Comparison of ENCODE assay signal across 8 cellular contexts in the genomic region with DNA sequence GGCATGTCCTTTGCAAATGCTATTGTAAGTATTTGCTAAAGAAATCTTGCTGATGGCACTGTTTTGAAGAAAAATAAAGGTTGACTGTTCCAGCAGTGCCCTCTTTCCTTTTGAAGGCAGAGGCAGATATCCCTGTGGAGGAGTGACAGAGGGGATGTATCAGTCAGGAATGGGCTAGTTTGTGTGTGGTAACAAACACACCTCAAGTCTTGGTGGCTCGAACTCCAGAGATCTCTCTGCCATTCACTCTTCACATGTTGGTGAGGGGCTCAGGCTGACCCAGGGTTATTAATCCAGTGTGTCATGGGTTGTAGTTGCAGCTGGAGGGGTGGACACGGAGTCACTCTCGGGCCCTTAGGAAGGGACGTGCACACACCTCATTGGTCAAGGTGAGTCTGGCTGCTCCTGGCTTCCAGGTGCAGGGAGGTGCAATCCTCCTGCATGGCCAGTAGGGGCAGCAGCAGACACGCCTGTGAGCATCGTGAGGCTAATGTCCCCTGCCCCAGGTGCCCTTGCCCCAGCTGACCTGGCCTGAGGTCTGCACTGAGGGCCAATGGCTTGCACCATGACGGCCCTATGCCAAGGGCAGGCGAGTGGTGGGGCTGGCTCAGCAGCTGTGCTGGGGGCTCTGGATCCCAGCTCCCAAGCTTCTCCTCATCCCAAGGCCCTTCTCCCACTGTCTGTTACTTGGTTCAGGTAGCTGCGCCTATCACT.
A peak's percentile ranks its signal among the peaks of the same experiment; 100 is the strongest.
DNase-seq lines count a peak whose midpoint lies in the region; ATAC-seq and TF ChIP-seq lines count a peak whose summit lies in the region.

No MANE protein-coding gene starts in this region.

- H4K20me1 ChIP-seq in hepatocyte (ENCODE audit: insufficient read depth, poor library complexity, severe bottlenecking): no peaks in the 10 kb centered on the region

- no peaks in the 10 kb centered on the region for H3K79me2 ChIP-seq in hepatocyte

- no peaks in the 10 kb centered on the region for H3K36me3 Mint-ChIP-seq in activated T-cell treated with anti-CD3 and anti-CD28 coated beads, Interleukin-2, amount 50 U/mL, for 24 hours (ENCODE audit: low read depth)
- no peaks in the 10 kb centered on the region for H3K36me3 Mint-ChIP-seq in type B pancreatic cell

- H3K4me3 ChIP-seq in hepatocyte: no peak overlapping the region

- WGBS in hepatocyte (ENCODE audit: low lambda C conversion rate, missing lambda C conversion rate): 78% methylated on average over 9 of the region's 9 CpGs

- no peaks in the 10 kb centered on the region for H3K9me3 ChIP-seq in hepatocyte (ENCODE audit: low read depth)

- no peaks in the 10 kb centered on the region for H3K4me1 ChIP-seq in hepatocyte (ENCODE audit: insufficient read depth)

- no peaks in the 10 kb centered on the region for H3K4me1 Mint-ChIP-seq in activated T-cell treated with anti-CD3 and anti-CD28 coated beads, Interleukin-2, amount 50 U/mL, for 24 hours (ENCODE audit: low read depth)
- peaks cover 10% of the 10 kb centered on the region for H3K4me1 Mint-ChIP-seq in type B pancreatic cell (ENCODE audit: unreplicated experiment)

- ATAC-seq in HG03095 (IDR thresholded peaks at IDR 0.05; ENCODE audit: unreplicated experiment) (no peak), GM18909 (IDR thresholded peaks at IDR 0.05; ENCODE audit: poor library complexity, unreplicated experiment) (no peak)

- no peak overlapping the region for H3K4me3 Mint-ChIP-seq in activated T-cell treated with anti-CD3 and anti-CD28 coated beads, Interleukin-2, amount 50 U/mL, for 24 hours
- no peak overlapping the region for H3K4me3 Mint-ChIP-seq in type B pancreatic cell

- H3K27ac ChIP-seq in hepatocyte: no peak overlapping the region

- in situ Hi-C loops in SK-MEL-5 (cut with HindIII; ENCODE audit: low pct_unique_long_range_greater_than_20kb, low sequenced_read_pairs): no loop called here

- no peaks in the 10 kb centered on the region for H3K9me3 Mint-ChIP-seq in activated T-cell treated with anti-CD3 and anti-CD28 coated beads, Interleukin-2, amount 50 U/mL, for 24 hours
- no peaks in the 10 kb centered on the region for H3K9me3 Mint-ChIP-seq in type B pancreatic cell

- H3K4me2 ChIP-seq in hepatocyte: no peak overlapping the region

- no peak overlapping the region for H2AFZ ChIP-seq in hepatocyte

- H3K27me3 Mint-ChIP-seq in activated T-cell treated with anti-CD3 and anti-CD28 coated beads, Interleukin-2, amount 50 U/mL, for 24 hours: peaks cover 6% of the 10 kb centered on the region
- peaks cover 4% of the 10 kb centered on the region for H3K27me3 Mint-ChIP-seq in type B pancreatic cell

- H3K9me2 ChIP-seq in hepatocyte (replicated peaks; ENCODE audit: insufficient read depth): no peaks in the 10 kb centered on the region

- no peaks in the 10 kb centered on the region for H3K36me3 ChIP-seq in hepatocyte (replicated peaks; ENCODE audit: insufficient read depth, low read depth)

- no peaks in the 10 kb centered on the region for H3K27me3 ChIP-seq in hepatocyte

- peak; percentile 33 for TF ChIP-seq CTCF in hepatocyte (IDR thresholded peaks at IDR 0.05; ENCODE audit: poor library complexity)
- TF ChIP-seq CTCF in type B pancreatic cell (conservative IDR thresholded peaks at IDR 0.05): peak; percentile 73

- H3K27ac Mint-ChIP-seq in activated T-cell treated with anti-CD3 and anti-CD28 coated beads, Interleukin-2, amount 50 U/mL, for 24 hours: no peak overlapping the region
- no peak overlapping the region for H3K27ac Mint-ChIP-seq in type B pancreatic cell

- DNase-seq in activated T-cell treated with anti-CD3 and anti-CD28 coated beads, Interleukin-2, amount 50 U/mL, for 24 hours: peak; percentile 35
- DNase-seq in activated T-cell treated with anti-CD3 and anti-CD28 coated beads for 4 hours: no peak
- DNase-seq in SK-MEL-5 (ENCODE audit: low read depth, low spot score): peak; percentile 42
- DNase-seq in hepatocyte (ENCODE audit: low spot score): no peak
- DNase-seq in type B pancreatic cell (ENCODE audit: extremely low spot score, unreplicated experiment): no peak
- no peak for DNase-seq in NCI-H2029 treated with DMSO at 0.1 percent for 48 hours (lab: John Stamatoyannopoulos, UW)

Comparison
In these comparisons a context has a peak if more than half of its experiments do, and no peak if none do; other contexts are left out.
1. DNase-seq: peak in activated T-cell treated with anti-CD3 and anti-CD28 coated beads, Interleukin-2, amount 50 U/mL, for 24 hours (single experiment) and SK-MEL-5 (single experiment); none in activated T-cell treated with anti-CD3 and anti-CD28 coated beads for 4 hours (single experiment), hepatocyte (single experiment), type B pancreatic cell (single experiment) and NCI-H2029 treated with DMSO at 0.1 percent for 48 hours (single experiment).